ENCODE assay signal across 8 cellular contexts in genomic region chrX:38803609-38804480, GRCh38. TPM values are rescaled to one million over a fixed set of nuclear protein-coding genes. Genes with fewer than 3 reads are reported as not detected.
A peak's percentile ranks its signal among the peaks of the same experiment; 100 is the strongest.
DNase-seq lines count a peak whose midpoint lies in the region; ATAC-seq and TF ChIP-seq lines count a peak whose summit lies in the region.

No MANE protein-coding gene starts in this region.

- peak overlapping the region; percentile 54 for H3K4me3 ChIP-seq in mucosa of descending colon

- TF ChIP-seq CTCF in mucosa of descending colon (IDR thresholded peaks at IDR 0.05), result no peak

- DNase-seq in Caki2 (ENCODE audit: low read depth) (peak; percentile 95), HPDE6-E6E7 (ENCODE audit: extremely low spot score) (peak; percentile 35), NOMO-1 treated with dmso at 0.1 percent for 144 hours (lab: John Stamatoyannopoulos, UW; ENCODE audit: unreplicated experiment) (peak; percentile 82), activated T-cell treated with anti-CD3 and anti-CD28 coated beads for 48 hours (ENCODE audit: low read depth) (peak; percentile 75), erythroblast (lab: John Stamatoyannopoulos, UW) (peak; percentile 91 to 93), mucosa of descending colon (peak; percentile 86 to 93 (median 92))
- peak; percentile 60 for DNase-seq in stimulated activated naive CD4-positive, alpha-beta T cell treated with Interleukin-2 at 50 U/mL for 16 hours (lab: John Stamatoyannopoulos, UW)

- H3K9me3 ChIP-seq in mucosa of descending colon, result no peaks in the 10 kb centered on the region

- in situ Hi-C loops in Caki2 (cut with HindIII; ENCODE audit: low pct_unique_long_range_greater_than_20kb, low sequenced_read_pairs), result no loop called here

- peak; percentile 91 for TF ChIP-seq POLR2A in erythroblast (IDR thresholded peaks at IDR 0.05; ENCODE audit: low read length)

- ATAC-seq in GM21367 (IDR thresholded peaks at IDR 0.05; ENCODE audit: unreplicated experiment), result peak; percentile 50
- ATAC-seq in mucosa of descending colon, result peak; percentile 82

- H3K4me1 ChIP-seq in mucosa of descending colon (ENCODE audit: low read depth), result peaks cover 3% of the 10 kb centered on the region

- no peaks in the 10 kb centered on the region for H3K36me3 ChIP-seq in mucosa of descending colon (ENCODE audit: low read depth)

- intact Hi-C loops in mucosa of descending colon (cut with DNase I, micrococcal nuclease), result no loop called here

RNA-seq across cellular contexts. Expression of gene MID1IP1, which starts 2.6 kb away (rescaled TPM):
- 78.5 and 80.4 TPM in 2 replicates for total RNA-seq in Caki2 (2014; rRNA removed; shearing (Covaris generic); ENCODE audit: low replicate concordance)
- total RNA-seq in mucosa of descending colon, result 10 to 100 TPM; 22.2 to 59.7 (median 34.4) TPM

Comparison
In these comparisons a context has a peak if more than half of its experiments do, and no peak if none do; other contexts are left out.
1. Peak in every context shown above with its lines: DNase-seq, ATAC-seq and H3K4me3 ChIP-seq.
2. DNase-seq: peak in every context shown above with its lines; median percentile 95 in Caki2; 92 in erythroblast; 92 in mucosa of descending colon; 82 in NOMO-1 treated with dmso at 0.1 percent for 144 hours; 75 in activated T-cell treated with anti-CD3 and anti-CD28 coated beads for 48 hours; 60 in stimulated activated naive CD4-positive, alpha-beta T cell treated with Interleukin-2 at 50 U/mL for 16 hours; 35 in HPDE6-E6E7.